1 cellular context compared by ENCODE assay signal in genomic region chr17:36608794-36609497, GRCh38.
A peak's percentile ranks its signal among the peaks of the same experiment; 100 is the strongest.
TF ChIP-seq lines count a peak whose summit lies in the region.

No MANE protein-coding gene starts in this region.

TF ChIP-seq in HCT116, 20 proteins besides CTCF, POLR2A, EP300 and RAD21 (continued from another document):
- TF ChIP-seq MAX (IDR thresholded peaks at IDR 0.05) (peak; percentile 77), YY1 (IDR thresholded peaks at IDR 0.05; ENCODE audit: extremely low read depth, insufficient replicate concordance, low read depth, low read length) (peak; percentile 35), SRF (IDR thresholded peaks at IDR 0.05; ENCODE audit: low read depth) (no peak)
